In the genomic region with DNA sequence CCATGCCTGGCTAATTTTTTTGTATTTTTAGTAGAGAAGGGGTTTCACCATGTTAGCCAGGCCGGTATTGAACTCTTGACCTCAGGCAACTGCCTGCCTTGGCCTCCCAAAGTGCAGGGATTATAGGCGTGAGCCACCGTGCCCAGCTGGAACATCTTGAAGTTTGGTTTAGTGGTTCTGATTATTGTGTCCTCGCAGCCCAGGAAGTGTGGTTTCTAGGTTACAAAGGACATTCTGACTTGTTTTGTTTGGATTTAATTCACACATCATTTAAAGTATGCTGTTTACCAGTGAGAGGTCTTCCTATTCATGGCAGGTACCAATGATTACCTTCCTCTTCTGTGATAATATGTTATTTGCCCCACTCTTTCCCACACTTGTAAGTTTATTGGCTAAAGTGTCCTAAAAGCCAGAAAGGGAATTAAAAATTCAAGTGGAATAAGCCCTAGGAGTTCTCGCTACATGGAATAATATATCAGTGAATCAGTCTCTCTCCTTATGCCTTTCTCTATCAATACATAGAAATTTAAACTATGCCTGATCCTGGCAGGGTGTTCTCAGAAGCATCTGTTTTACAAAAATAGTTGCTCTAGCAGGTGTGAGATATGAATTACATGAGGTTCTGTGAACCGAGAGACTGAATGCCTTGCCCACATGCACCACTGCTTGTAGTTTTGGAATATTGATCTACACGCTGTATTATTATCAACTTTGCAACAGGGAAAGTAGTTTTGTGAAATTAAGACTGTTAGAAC, we compare ENCODE assay signal across 21 cellular contexts.
DNase-seq lines count a peak whose midpoint lies in the region; ATAC-seq and TF ChIP-seq lines count a peak whose summit lies in the region.
"Had no signal": no experiment of that assay in that cellular context is flagged by ENCODE, and none has a peak within 500 bp of the region (broad histone marks: within the 10 kb centered on the region; RNA-seq: fewer than 3 reads in every experiment).

No MANE protein-coding gene starts in this region.

- DNase-seq in cardiac muscle cell (ENCODE audit: low read depth in 1 of 2, low spot score in 1 of 2) (no peak), left ventricle myocardium superior (no peak), WTC11 (ENCODE audit: low spot score) (no peak), foreskin keratinocyte (no peak), DMS114 treated with DMSO at 0.1 percent for 48 hours (lab: John Stamatoyannopoulos, UW; ENCODE audit: unreplicated experiment) (no peak), colonic mucosa (no peak)
- no peak for DNase-seq in stimulated activated naive CD8-positive, alpha-beta T cell treated with anti-CD3 and anti-CD28 coated beads, Interleukin-15, Interleukin-2, amounts not matched to agents 100 U/mL and 50 U/mL, for 24 hours
- DNase-seq: activated CD4-positive, alpha-beta T cell treated with anti-CD3 and anti-CD28 coated beads, Interleukin-2, amount 10 ng/mL, durations not matched to agents 24 days and 14 days; activated CD8-positive, alpha-beta memory T cell treated with anti-CD3 and anti-CD28 coated beads, Interleukin-2, amount 10 ng/mL, durations not matched to agents 7 days and 5 days; aorta; C1 segment of cervical spinal cord; effector memory CD4-positive, alpha-beta T cell; Kasumi-1; NCI-H1105; NCI-H2171; NCI-H82; sigmoid colon had no signal

- H3K27me3 Mint-ChIP-seq in WTC11 (ENCODE audit: low read depth), result no peaks in the 10 kb centered on the region
- H3K27me3 Mint-ChIP-seq: activated CD4-positive, alpha-beta T cell treated with anti-CD3 and anti-CD28 coated beads, Interleukin-2, amount 10 ng/mL, durations not matched to agents 24 days and 14 days; activated CD8-positive, alpha-beta memory T cell treated with anti-CD3 and anti-CD28 coated beads, Interleukin-2, amount 10 ng/mL, durations not matched to agents 7 days and 5 days; activated naive CD4-positive, alpha-beta T cell treated with anti-CD3 and anti-CD28 coated beads, Interleukin-2, amount 50 U/mL, for 24 hours; type B pancreatic cell had no signal

- no peak overlapping the region for H3K9ac ChIP-seq in colonic mucosa (ENCODE audit: low read depth in 2 of 2, low read length in 2 of 2)

- CTCF ChIA-PET in WTC11 (lab: Charles Lee), result interaction anchor here (0.7 kb wide), 1 partner anchor 1020 kb away, joined by 3 read pairs; no protein-coding TSS in a partner anchor

- TF ChIP-seq CTCF in cardiac muscle cell (IDR thresholded peaks at IDR 0.05; ENCODE audit: low read depth, low read length) (no peak), WTC11 (IDR thresholded peaks at IDR 0.05) (no peak), foreskin keratinocyte (conservative IDR thresholded peaks at IDR 0.05) (no peak), colonic mucosa (IDR thresholded peaks at IDR 0.05) (no peak)

- intact Hi-C loops in left ventricle myocardium superior (cut with micrococcal nuclease) (no loop called here), colonic mucosa (cut with DNase I) (no loop called here)

- H3K27me3 ChIP-seq in cardiac muscle cell (no peaks in the 10 kb centered on the region), foreskin keratinocyte (no peaks in the 10 kb centered on the region), colonic mucosa (no peaks in the 10 kb centered on the region)
- H3K27me3 ChIP-seq: sigmoid colon had no signal

- H3K36me3 ChIP-seq in cardiac muscle cell (no peaks in the 10 kb centered on the region), colonic mucosa (no peaks in the 10 kb centered on the region)
- H3K36me3 ChIP-seq: sigmoid colon had no signal

- no peaks in the 10 kb centered on the region for H3K36me3 Mint-ChIP-seq in WTC11
- H3K36me3 Mint-ChIP-seq: activated CD8-positive, alpha-beta memory T cell treated with anti-CD3 and anti-CD28 coated beads, Interleukin-2, amount 10 ng/mL, durations not matched to agents 7 days and 5 days had no signal

- H3K4me1 ChIP-seq in cardiac muscle cell (ENCODE audit: low read depth), result peaks cover 18% of the 10 kb centered on the region
- H3K4me1 ChIP-seq in foreskin keratinocyte, result peaks cover 3% of the 10 kb centered on the region
- H3K4me1 ChIP-seq in colonic mucosa, result no peaks in the 10 kb centered on the region
- H3K4me1 ChIP-seq: sigmoid colon had no signal

- peaks cover 24% of the 10 kb centered on the region for H3K4me1 Mint-ChIP-seq in WTC11
- H3K4me1 Mint-ChIP-seq: activated CD4-positive, alpha-beta T cell treated with anti-CD3 and anti-CD28 coated beads, Interleukin-2, amount 10 ng/mL, durations not matched to agents 24 days and 14 days had no signal

- H3K9me3 Mint-ChIP-seq in WTC11, result no peaks in the 10 kb centered on the region
- H3K9me3 Mint-ChIP-seq: activated CD4-positive, alpha-beta T cell treated with anti-CD3 and anti-CD28 coated beads, Interleukin-2, amount 10 ng/mL, durations not matched to agents 24 days and 14 days; activated naive CD4-positive, alpha-beta T cell treated with anti-CD3 and anti-CD28 coated beads, Interleukin-2, amount 50 U/mL, for 24 hours; type B pancreatic cell had no signal

- peak overlapping the region; percentile 18 for H3K27ac ChIP-seq in cardiac muscle cell
- peak overlapping the region; percentile 13 for H3K27ac ChIP-seq in foreskin keratinocyte
- no peak overlapping the region for H3K27ac ChIP-seq in colonic mucosa
- H3K27ac ChIP-seq: sigmoid colon had no signal

- H3K4me3 ChIP-seq in cardiac muscle cell (no peak overlapping the region), colonic mucosa (no peak overlapping the region)
- H3K4me3 ChIP-seq: sigmoid colon had no signal

- H3K4me3 Mint-ChIP-seq in WTC11, result no peak overlapping the region
- H3K4me3 Mint-ChIP-seq: activated CD4-positive, alpha-beta T cell treated with anti-CD3 and anti-CD28 coated beads, Interleukin-2, amount 10 ng/mL, durations not matched to agents 24 days and 14 days; activated CD8-positive, alpha-beta memory T cell treated with anti-CD3 and anti-CD28 coated beads, Interleukin-2, amount 10 ng/mL, durations not matched to agents 7 days and 5 days; activated naive CD4-positive, alpha-beta T cell treated with anti-CD3 and anti-CD28 coated beads, Interleukin-2, amount 50 U/mL, for 24 hours; type B pancreatic cell had no signal

- POLR2A ChIA-PET in WTC11 (lab: Charles Lee), result interaction anchor here (0.6 kb wide), 1 partner anchor 71 kb away, joined by 6 read pairs; no protein-coding TSS in a partner anchor

- H3K9me3 ChIP-seq in cardiac muscle cell (ENCODE audit: low read depth), result no peaks in the 10 kb centered on the region
- no peaks in the 10 kb centered on the region for H3K9me3 ChIP-seq in colonic mucosa
- H3K9me3 ChIP-seq: sigmoid colon had no signal

- ATAC-seq in left ventricle myocardium superior, result no peak
- no peak for ATAC-seq in WTC11
- ATAC-seq in foreskin keratinocyte, result no peak
- no peak for ATAC-seq in GM21737 (IDR thresholded peaks at IDR 0.05; ENCODE audit: unreplicated experiment)
- ATAC-seq in stimulated activated naive CD8-positive, alpha-beta T cell treated with anti-CD3 and anti-CD28 coated beads, Interleukin-15, Interleukin-2, amounts not matched to agents 100 U/mL and 50 U/mL, for 24 hours, result no peak
- ATAC-seq: activated CD8-positive, alpha-beta memory T cell treated with anti-CD3 and anti-CD28 coated beads, Interleukin-2, amount 10 ng/mL, durations not matched to agents 7 days and 5 days; Panc1 had no signal

- peak overlapping the region; percentile 14; the same call in 1 of the 2 replicates for H3K27ac Mint-ChIP-seq in WTC11
- H3K27ac Mint-ChIP-seq: activated CD4-positive, alpha-beta T cell treated with anti-CD3 and anti-CD28 coated beads, Interleukin-2, amount 10 ng/mL, durations not matched to agents 24 days and 14 days; activated CD8-positive, alpha-beta memory T cell treated with anti-CD3 and anti-CD28 coated beads, Interleukin-2, amount 10 ng/mL, durations not matched to agents 7 days and 5 days; activated naive CD4-positive, alpha-beta T cell treated with anti-CD3 and anti-CD28 coated beads, Interleukin-2, amount 50 U/mL, for 24 hours; type B pancreatic cell had no signal

TF ChIP-seq in WTC11, 78 proteins besides CTCF, POLR2A, EP300 and RAD21 (continues in another document):
- TF ChIP-seq, protein P1, sequence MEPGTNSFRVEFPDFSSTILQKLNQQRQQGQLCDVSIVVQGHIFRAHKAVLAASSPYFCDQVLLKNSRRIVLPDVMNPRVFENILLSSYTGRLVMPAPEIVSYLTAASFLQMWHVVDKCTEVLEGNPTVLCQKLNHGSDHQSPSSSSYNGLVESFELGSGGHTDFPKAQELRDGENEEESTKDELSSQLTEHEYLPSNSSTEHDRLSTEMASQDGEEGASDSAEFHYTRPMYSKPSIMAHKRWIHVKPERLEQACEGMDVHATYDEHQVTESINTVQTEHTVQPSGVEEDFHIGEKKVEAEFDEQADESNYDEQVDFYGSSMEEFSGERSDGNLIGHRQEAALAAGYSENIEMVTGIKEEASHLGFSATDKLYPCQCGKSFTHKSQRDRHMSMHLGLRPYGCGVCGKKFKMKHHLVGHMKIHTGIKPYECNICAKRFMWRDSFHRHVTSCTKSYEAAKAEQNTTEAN (CRISPR knock-in tag; IDR thresholded peaks at IDR 0.05), result no peak
- TF ChIP-seq RELA (CRISPR knock-in tag; IDR thresholded peaks at IDR 0.05; ENCODE audit: borderline replicate concordance) (no peak), NR2C2 (CRISPR knock-in tag; IDR thresholded peaks at IDR 0.05) (no peak)
- TF ChIP-seq, protein P2, sequence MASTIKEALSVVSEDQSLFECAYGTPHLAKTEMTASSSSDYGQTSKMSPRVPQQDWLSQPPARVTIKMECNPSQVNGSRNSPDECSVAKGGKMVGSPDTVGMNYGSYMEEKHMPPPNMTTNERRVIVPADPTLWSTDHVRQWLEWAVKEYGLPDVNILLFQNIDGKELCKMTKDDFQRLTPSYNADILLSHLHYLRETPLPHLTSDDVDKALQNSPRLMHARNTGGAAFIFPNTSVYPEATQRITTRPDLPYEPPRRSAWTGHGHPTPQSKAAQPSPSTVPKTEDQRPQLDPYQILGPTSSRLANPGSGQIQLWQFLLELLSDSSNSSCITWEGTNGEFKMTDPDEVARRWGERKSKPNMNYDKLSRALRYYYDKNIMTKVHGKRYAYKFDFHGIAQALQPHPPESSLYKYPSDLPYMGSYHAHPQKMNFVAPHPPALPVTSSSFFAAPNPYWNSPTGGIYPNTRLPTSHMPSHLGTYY (CRISPR knock-in tag; IDR thresholded peaks at IDR 0.05), result no peak
- TF ChIP-seq, protein P3, sequence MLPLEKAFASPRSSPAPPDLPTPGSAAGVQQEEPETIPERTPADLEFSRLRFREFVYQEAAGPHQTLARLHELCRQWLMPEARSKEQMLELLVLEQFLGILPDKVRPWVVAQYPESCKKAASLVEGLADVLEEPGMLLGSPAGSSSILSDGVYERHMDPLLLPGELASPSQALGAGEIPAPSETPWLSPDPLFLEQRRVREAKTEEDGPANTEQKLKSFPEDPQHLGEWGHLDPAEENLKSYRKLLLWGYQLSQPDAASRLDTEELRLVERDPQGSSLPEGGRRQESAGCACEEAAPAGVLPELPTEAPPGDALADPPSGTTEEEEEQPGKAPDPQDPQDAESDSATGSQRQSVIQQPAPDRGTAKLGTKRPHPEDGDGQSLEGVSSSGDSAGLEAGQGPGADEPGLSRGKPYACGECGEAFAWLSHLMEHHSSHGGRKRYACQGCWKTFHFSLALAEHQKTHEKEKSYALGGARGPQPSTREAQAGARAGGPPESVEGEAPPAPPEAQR (CRISPR knock-in tag; IDR thresholded peaks at IDR 0.05), result no peak
